ENCODE assay signal across 1 cellular context in genomic region chr1:166258017-166258416, GRCh38.
TF ChIP-seq lines count a peak whose summit lies in the region.

No MANE protein-coding gene starts in this region.

TF ChIP-seq in HepG2, 621 proteins besides CTCF, POLR2A, EP300 and RAD21 (continued from another document):
- TF ChIP-seq, protein P1, sequence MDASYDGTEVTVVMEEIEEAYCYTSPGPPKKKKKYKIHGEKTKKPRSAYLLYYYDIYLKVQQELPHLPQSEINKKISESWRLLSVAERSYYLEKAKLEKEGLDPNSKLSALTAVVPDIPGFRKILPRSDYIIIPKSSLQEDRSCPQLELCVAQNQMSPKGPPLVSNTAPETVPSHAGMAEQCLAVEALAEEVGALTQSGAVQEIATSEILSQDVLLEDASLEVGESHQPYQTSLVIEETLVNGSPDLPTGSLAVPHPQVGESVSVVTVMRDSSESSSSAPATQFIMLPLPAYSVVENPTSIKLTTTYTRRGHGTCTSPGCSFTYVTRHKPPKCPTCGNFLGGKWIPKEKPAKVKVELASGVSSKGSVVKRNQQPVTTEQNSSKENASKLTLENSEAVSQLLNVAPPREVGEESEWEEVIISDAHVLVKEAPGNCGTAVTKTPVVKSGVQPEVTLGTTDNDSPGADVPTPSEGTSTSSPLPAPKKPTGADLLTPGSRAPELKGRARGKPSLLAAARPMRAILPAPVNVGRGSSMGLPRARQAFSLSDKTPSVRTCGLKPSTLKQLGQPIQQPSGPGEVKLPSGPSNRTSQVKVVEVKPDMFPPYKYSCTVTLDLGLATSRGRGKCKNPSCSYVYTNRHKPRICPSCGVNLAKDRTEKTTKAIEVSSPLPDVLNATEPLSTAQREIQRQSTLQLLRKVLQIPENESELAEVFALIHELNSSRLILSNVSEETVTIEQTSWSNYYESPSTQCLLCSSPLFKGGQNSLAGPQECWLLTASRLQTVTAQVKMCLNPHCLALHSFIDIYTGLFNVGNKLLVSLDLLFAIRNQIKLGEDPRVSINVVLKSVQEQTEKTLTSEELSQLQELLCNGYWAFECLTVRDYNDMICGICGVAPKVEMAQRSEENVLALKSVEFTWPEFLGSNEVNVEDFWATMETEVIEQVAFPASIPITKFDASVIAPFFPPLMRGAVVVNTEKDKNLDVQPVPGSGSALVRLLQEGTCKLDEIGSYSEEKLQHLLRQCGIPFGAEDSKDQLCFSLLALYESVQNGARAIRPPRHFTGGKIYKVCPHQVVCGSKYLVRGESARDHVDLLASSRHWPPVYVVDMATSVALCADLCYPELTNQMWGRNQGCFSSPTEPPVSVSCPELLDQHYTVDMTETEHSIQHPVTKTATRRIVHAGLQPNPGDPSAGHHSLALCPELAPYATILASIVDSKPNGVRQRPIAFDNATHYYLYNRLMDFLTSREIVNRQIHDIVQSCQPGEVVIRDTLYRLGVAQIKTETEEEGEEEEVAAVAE (CRISPR knock-in tag; IDR thresholded peaks at IDR 0.05; ENCODE audit: borderline replicate concordance): no peak
